ENCODE assay signal across 1 cellular context in genomic region chr6:2885967-2886731, GRCh38.
TF ChIP-seq lines count a peak whose summit lies in the region.

No MANE protein-coding gene starts in this region.

TF ChIP-seq in HepG2, 621 proteins besides CTCF, POLR2A, EP300 and RAD21:
- TF ChIP-seq ZNF350 (CRISPR knock-in tag; IDR thresholded peaks at IDR 0.05; ENCODE audit: borderline replicate concordance, low read depth) (no peak), FOXP4 (CRISPR knock-in tag; IDR thresholded peaks at IDR 0.05) (no peak), ZKSCAN8 (CRISPR knock-in tag; IDR thresholded peaks at IDR 0.05; ENCODE audit: borderline replicate concordance) (no peak), HNRNPLL (IDR thresholded peaks at IDR 0.05; ENCODE audit: low read depth, low read length, poor library complexity, severe bottlenecking) (no peak), MED1 (CRISPR knock-in tag; IDR thresholded peaks at IDR 0.05) (0 out of 2 replicates have a peak, but pooled peaks have one; percentile 20), ATF4 (CRISPR knock-in tag; IDR thresholded peaks at IDR 0.05) (no peak), NR2F6 (IDR thresholded peaks at IDR 0.05) (peak; percentile 21; the same call in 1 of the 2 replicates), NR2F6 (CRISPR knock-in tag; IDR thresholded peaks at IDR 0.05) (peak; percentile 61; the same call in 1 of the 2 replicates), ZNF776 (CRISPR knock-in tag; IDR thresholded peaks at IDR 0.05) (no peak), TMF1 (CRISPR knock-in tag; IDR thresholded peaks at IDR 0.05; ENCODE audit: low read depth) (no peak), CEBPB (IDR thresholded peaks at IDR 0.05; ENCODE audit: borderline replicate concordance, low read depth, low read length) (peak; percentile 84), PATZ1 (CRISPR knock-in tag; IDR thresholded peaks at IDR 0.05) (no peak), CBFB (CRISPR knock-in tag; IDR thresholded peaks at IDR 0.05) (no peak), ZNF883 (CRISPR knock-in tag; IDR thresholded peaks at IDR 0.05; ENCODE audit: not compliant biosample characterization) (no peak), ZNF136 (CRISPR knock-in tag; IDR thresholded peaks at IDR 0.05; ENCODE audit: low read depth) (no peak), LRRFIP1 (CRISPR knock-in tag; conservative IDR thresholded peaks at IDR 0.05) (no peak), TCF7 (IDR thresholded peaks at IDR 0.05; ENCODE audit: low read depth) (0 out of 2 replicates have a peak, but pooled peaks have one; percentile 38), CBX2 (IDR thresholded peaks at IDR 0.05; ENCODE audit: low read depth, low read length) (no peak), CBX2 (CRISPR knock-in tag; IDR thresholded peaks at IDR 0.05; ENCODE audit: low read depth) (no peak), ETS1 (CRISPR knock-in tag; IDR thresholded peaks at IDR 0.05) (no peak), PRMT3 (CRISPR knock-in tag; IDR thresholded peaks at IDR 0.05; ENCODE audit: borderline replicate concordance, low read depth) (no peak), ZNF382 (CRISPR knock-in tag; IDR thresholded peaks at IDR 0.05; ENCODE audit: borderline replicate concordance) (no peak), AKNA (CRISPR knock-in tag; IDR thresholded peaks at IDR 0.05; ENCODE audit: borderline replicate concordance) (no peak), BRD4 (CRISPR knock-in tag; IDR thresholded peaks at IDR 0.05) (no peak), ZSCAN22 (CRISPR knock-in tag; IDR thresholded peaks at IDR 0.05) (no peak), SOX6 (IDR thresholded peaks at IDR 0.05) (no peak), SOX6 (CRISPR knock-in tag; IDR thresholded peaks at IDR 0.05) (no peak), MIXL1 (CRISPR knock-in tag; IDR thresholded peaks at IDR 0.05) (no peak), RARA (CRISPR knock-in tag; IDR thresholded peaks at IDR 0.05) (peak; percentile 84), HBP1 (CRISPR knock-in tag; IDR thresholded peaks at IDR 0.05; ENCODE audit: low read depth) (no peak), CEBPG (CRISPR knock-in tag; IDR thresholded peaks at IDR 0.05) (peak; percentile 38; the same call in 1 of the 2 replicates), SAP130 (CRISPR knock-in tag; IDR thresholded peaks at IDR 0.05; ENCODE audit: low read depth) (peak; percentile 34; the same call in 1 of the 2 replicates), HMG20B (CRISPR knock-in tag; conservative IDR thresholded peaks at IDR 0.05) (no peak), ZNF766 (CRISPR knock-in tag; IDR thresholded peaks at IDR 0.05; ENCODE audit: borderline replicate concordance) (peak; percentile 89; the same call in 1 of the 2 replicates), REXO4 (CRISPR knock-in tag; IDR thresholded peaks at IDR 0.05; ENCODE audit: borderline replicate concordance) (no peak), THRA (CRISPR knock-in tag; IDR thresholded peaks at IDR 0.05; ENCODE audit: borderline replicate concordance) (no peak), ZNF337 (CRISPR knock-in tag; IDR thresholded peaks at IDR 0.05; ENCODE audit: borderline replicate concordance, low read depth) (no peak), ZSCAN20 (CRISPR knock-in tag; IDR thresholded peaks at IDR 0.05; ENCODE audit: borderline replicate concordance) (no peak), MBNL3 (CRISPR knock-in tag; conservative IDR thresholded peaks at IDR 0.05) (no peak), NR2F1 (CRISPR knock-in tag; IDR thresholded peaks at IDR 0.05) (peak in 1 of 2 experiments; percentile 67; a peak in 1 of 4 replicates), ZNF740 (CRISPR knock-in tag; IDR thresholded peaks at IDR 0.05) (no peak), ZMAT5 (CRISPR knock-in tag; IDR thresholded peaks at IDR 0.05; ENCODE audit: borderline replicate concordance, low read depth) (no peak), KAT8 (CRISPR knock-in tag; IDR thresholded peaks at IDR 0.05) (no peak), ZNF292 (CRISPR knock-in tag; IDR thresholded peaks at IDR 0.05; ENCODE audit: borderline replicate concordance, low read depth) (no peak), E2F2 (CRISPR knock-in tag; IDR thresholded peaks at IDR 0.05; ENCODE audit: borderline replicate concordance) (no peak), BCL6 (CRISPR knock-in tag; IDR thresholded peaks at IDR 0.05) (no peak), RFX3 (CRISPR knock-in tag; IDR thresholded peaks at IDR 0.05) (no peak), NFYC (CRISPR knock-in tag; IDR thresholded peaks at IDR 0.05) (no peak), ZNF432 (CRISPR knock-in tag; IDR thresholded peaks at IDR 0.05; ENCODE audit: borderline replicate concordance) (no peak)
TF ChIP-seq in HepG2: peak in this region for 9.
